ENCODE assay signal across 2 cellular contexts in the genomic region with DNA sequence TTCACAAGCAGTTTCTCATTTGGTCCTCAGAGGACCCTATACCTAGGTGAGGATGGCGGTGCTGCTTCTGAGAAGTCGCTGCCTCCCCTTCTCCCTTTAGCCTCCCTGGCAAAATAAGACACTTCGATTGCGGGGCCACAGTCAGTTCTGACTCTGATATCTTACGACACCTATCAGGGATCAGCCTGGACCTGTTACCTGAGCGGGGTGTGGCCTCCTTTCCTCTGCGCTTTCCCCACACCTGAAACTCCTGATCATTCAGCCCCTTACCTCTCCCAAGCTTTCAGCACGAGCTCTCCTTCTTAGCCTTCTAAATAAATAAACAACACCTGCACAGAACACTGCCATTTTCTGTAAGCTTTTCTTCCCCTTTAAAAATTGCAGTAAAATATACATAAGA.
TF ChIP-seq lines count a peak whose summit lies in the region.

No MANE protein-coding gene starts in this region.

TF ChIP-seq in GM23338, 12 proteins besides CTCF, POLR2A, EP300 and RAD21 (continued from another document):
- TF ChIP-seq, protein P1, sequence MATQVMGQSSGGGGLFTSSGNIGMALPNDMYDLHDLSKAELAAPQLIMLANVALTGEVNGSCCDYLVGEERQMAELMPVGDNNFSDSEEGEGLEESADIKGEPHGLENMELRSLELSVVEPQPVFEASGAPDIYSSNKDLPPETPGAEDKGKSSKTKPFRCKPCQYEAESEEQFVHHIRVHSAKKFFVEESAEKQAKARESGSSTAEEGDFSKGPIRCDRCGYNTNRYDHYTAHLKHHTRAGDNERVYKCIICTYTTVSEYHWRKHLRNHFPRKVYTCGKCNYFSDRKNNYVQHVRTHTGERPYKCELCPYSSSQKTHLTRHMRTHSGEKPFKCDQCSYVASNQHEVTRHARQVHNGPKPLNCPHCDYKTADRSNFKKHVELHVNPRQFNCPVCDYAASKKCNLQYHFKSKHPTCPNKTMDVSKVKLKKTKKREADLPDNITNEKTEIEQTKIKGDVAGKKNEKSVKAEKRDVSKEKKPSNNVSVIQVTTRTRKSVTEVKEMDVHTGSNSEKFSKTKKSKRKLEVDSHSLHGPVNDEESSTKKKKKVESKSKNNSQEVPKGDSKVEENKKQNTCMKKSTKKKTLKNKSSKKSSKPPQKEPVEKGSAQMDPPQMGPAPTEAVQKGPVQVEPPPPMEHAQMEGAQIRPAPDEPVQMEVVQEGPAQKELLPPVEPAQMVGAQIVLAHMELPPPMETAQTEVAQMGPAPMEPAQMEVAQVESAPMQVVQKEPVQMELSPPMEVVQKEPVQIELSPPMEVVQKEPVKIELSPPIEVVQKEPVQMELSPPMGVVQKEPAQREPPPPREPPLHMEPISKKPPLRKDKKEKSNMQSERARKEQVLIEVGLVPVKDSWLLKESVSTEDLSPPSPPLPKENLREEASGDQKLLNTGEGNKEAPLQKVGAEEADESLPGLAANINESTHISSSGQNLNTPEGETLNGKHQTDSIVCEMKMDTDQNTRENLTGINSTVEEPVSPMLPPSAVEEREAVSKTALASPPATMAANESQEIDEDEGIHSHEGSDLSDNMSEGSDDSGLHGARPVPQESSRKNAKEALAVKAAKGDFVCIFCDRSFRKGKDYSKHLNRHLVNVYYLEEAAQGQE (IDR thresholded peaks at IDR 0.05; ENCODE audit: unreplicated experiment) = no peak
- TF ChIP-seq CREB1 (CRISPR knock-in tag; IDR thresholded peaks at IDR 0.05; ENCODE audit: low read depth) (no peak), POLR2AphosphoS5 (IDR thresholded peaks at IDR 0.05; ENCODE audit: low read depth) (no peak), STAT1 (IDR thresholded peaks at IDR 0.05; ENCODE audit: unreplicated experiment) (no peak)
- TF ChIP-seq, protein P2, sequence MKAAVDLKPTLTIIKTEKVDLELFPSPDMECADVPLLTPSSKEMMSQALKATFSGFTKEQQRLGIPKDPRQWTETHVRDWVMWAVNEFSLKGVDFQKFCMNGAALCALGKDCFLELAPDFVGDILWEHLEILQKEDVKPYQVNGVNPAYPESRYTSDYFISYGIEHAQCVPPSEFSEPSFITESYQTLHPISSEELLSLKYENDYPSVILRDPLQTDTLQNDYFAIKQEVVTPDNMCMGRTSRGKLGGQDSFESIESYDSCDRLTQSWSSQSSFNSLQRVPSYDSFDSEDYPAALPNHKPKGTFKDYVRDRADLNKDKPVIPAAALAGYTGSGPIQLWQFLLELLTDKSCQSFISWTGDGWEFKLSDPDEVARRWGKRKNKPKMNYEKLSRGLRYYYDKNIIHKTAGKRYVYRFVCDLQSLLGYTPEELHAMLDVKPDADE (IDR thresholded peaks at IDR 0.05) = no peak
TF ChIP-seq in GM23338: peak in this region for 0.

TF ChIP-seq in WTC11, 78 proteins besides CTCF, POLR2A, EP300 and RAD21 (continued from another document):
- TF ChIP-seq SOX15 (CRISPR knock-in tag; IDR thresholded peaks at IDR 0.05) (no peak), NFATC4 (CRISPR knock-in tag; IDR thresholded peaks at IDR 0.05) (no peak), TCF7 (CRISPR knock-in tag; IDR thresholded peaks at IDR 0.05; ENCODE audit: low read depth) (no peak), MYBL2 (CRISPR knock-in tag; IDR thresholded peaks at IDR 0.05) (no peak), ZNF416 (CRISPR knock-in tag; IDR thresholded peaks at IDR 0.05) (no peak)
- TF ChIP-seq, protein P3, sequence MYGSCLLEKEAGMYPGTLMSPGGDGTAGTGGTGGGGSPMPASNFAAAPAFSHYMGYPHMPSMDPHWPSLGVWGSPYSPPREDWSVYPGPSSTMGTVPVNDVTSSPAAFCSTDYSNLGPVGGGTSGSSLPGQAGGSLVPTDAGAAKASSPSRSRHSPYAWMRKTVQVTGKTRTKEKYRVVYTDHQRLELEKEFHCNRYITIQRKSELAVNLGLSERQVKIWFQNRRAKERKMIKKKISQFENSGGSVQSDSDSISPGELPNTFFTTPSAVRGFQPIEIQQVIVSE (CRISPR knock-in tag; IDR thresholded peaks at IDR 0.05; ENCODE audit: borderline replicate concordance) = no peak
- TF ChIP-seq, protein P4, sequence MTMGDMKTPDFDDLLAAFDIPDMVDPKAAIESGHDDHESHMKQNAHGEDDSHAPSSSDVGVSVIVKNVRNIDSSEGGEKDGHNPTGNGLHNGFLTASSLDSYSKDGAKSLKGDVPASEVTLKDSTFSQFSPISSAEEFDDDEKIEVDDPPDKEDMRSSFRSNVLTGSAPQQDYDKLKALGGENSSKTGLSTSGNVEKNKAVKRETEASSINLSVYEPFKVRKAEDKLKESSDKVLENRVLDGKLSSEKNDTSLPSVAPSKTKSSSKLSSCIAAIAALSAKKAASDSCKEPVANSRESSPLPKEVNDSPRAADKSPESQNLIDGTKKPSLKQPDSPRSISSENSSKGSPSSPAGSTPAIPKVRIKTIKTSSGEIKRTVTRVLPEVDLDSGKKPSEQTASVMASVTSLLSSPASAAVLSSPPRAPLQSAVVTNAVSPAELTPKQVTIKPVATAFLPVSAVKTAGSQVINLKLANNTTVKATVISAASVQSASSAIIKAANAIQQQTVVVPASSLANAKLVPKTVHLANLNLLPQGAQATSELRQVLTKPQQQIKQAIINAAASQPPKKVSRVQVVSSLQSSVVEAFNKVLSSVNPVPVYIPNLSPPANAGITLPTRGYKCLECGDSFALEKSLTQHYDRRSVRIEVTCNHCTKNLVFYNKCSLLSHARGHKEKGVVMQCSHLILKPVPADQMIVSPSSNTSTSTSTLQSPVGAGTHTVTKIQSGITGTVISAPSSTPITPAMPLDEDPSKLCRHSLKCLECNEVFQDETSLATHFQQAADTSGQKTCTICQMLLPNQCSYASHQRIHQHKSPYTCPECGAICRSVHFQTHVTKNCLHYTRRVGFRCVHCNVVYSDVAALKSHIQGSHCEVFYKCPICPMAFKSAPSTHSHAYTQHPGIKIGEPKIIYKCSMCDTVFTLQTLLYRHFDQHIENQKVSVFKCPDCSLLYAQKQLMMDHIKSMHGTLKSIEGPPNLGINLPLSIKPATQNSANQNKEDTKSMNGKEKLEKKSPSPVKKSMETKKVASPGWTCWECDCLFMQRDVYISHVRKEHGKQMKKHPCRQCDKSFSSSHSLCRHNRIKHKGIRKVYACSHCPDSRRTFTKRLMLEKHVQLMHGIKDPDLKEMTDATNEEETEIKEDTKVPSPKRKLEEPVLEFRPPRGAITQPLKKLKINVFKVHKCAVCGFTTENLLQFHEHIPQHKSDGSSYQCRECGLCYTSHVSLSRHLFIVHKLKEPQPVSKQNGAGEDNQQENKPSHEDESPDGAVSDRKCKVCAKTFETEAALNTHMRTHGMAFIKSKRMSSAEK (CRISPR knock-in tag; IDR thresholded peaks at IDR 0.05; ENCODE audit: borderline replicate concordance) = no peak
